ENCODE assay signal across 12 cellular contexts in the genomic region with DNA sequence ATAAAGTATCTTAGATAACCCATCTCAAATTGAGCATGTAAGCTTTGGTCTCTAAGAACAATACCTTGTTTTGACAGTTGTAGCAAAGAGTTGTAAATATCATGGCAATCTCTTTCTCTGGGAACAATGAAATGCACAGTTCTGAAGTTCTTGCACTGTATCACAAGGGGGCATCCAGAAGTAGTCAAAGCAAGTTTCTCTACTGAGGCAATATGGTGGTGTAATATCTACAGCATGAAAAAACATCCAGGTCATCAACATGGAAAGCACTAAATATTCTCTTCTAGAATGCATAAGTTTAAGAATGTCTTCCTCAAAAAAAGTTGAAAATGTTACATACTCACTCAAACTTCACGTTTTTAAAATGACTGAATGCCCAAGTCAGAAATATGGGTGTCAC. TPM values are rescaled to one million over a fixed set of nuclear protein-coding genes. Genes with fewer than 3 reads are reported as not detected.
A peak's percentile ranks its signal among the peaks of the same experiment; 100 is the strongest.
DNase-seq lines count a peak whose midpoint lies in the region; ATAC-seq, FAIRE-seq and TF ChIP-seq lines count a peak whose summit lies in the region.
"Had no signal": no experiment of that assay in that cellular context is flagged by ENCODE, and none has a peak within 500 bp of the region (broad histone marks: within the 10 kb centered on the region; RNA-seq: fewer than 3 reads in every experiment).

No MANE protein-coding gene starts in this region.

- H3K36me3 ChIP-seq in GM06990 (ENCODE audit: control insufficient read depth, insufficient read depth, low read length), result peaks cover 3% of the 10 kb centered on the region
- H3K36me3 ChIP-seq in RWPE2 (ENCODE audit: low read depth), result peaks cover 66% of the 10 kb centered on the region
- H3K36me3 ChIP-seq in sigmoid colon, result peaks cover 0 to 68% (median 17%) of the 10 kb centered on the region in 4 donors

- 93 to 95% methylated on average over 1 of the region's 1 CpG for WGBS in sigmoid colon, 2 donors

- no peak overlapping the region for H3K27ac ChIP-seq in AG04450 (ENCODE audit: low read depth, low read length)
- no peak overlapping the region for H3K27ac ChIP-seq in RWPE2 (ENCODE audit: poor library complexity, severe bottlenecking)
- no peak overlapping the region for H3K27ac ChIP-seq in sigmoid colon
- H3K27ac ChIP-seq: tibial nerve had no signal

- H3K27me3 ChIP-seq in AG04450 (ENCODE audit: control insufficient read depth, insufficient read depth, low read length), result no peaks in the 10 kb centered on the region
- no peaks in the 10 kb centered on the region for H3K27me3 ChIP-seq in GM06990 (replicated peaks; ENCODE audit: control insufficient read depth, insufficient read depth, low read length)
- no peaks in the 10 kb centered on the region for H3K27me3 ChIP-seq in RWPE2 (ENCODE audit: insufficient read depth, poor library complexity, severe bottlenecking)
- H3K27me3 ChIP-seq in sigmoid colon, result no peaks in the 10 kb centered on the region
- H3K27me3 ChIP-seq: tibial nerve had no signal

- H3K4me3 ChIP-seq in AG04450 (ENCODE audit: low read depth, low read length) (no peak overlapping the region), GM06990 (replicated peaks; ENCODE audit: low read depth, low read length) (no peak overlapping the region), RWPE2 (ENCODE audit: severe bottlenecking) (no peak overlapping the region), fibroblast of mammary gland (ENCODE audit: control insufficient read depth, low read depth, low read length) (no peak overlapping the region), sigmoid colon (no peak overlapping the region)
- H3K4me3 ChIP-seq: tibial nerve had no signal

- ATAC-seq in RWPE2 (ENCODE audit: low read depth), result 0 out of 3 replicates have a peak, but pooled peaks have one; percentile 52

- H3K9me3 ChIP-seq in AG04450 (ENCODE audit: control insufficient read depth, insufficient read depth, low read length), result no peaks in the 10 kb centered on the region
- H3K9me3 ChIP-seq in RWPE2 (ENCODE audit: severe bottlenecking), result no peaks in the 10 kb centered on the region
- H3K9me3 ChIP-seq in sigmoid colon, result no peaks in the 10 kb centered on the region
- H3K9me3 ChIP-seq: tibial nerve had no signal

- CTCF ChIA-PET in AG04450 (lab: Charles Lee), result interaction anchor here (2.7 kb wide), 1 partner anchor 107 kb away, joined by 8 read pairs; no protein-coding TSS in a partner anchor

- TF ChIP-seq POLR2A in H54 (IDR thresholded peaks at IDR 0.05; ENCODE audit: low read depth, low read length) (no peak), sigmoid colon (IDR thresholded peaks at IDR 0.05) (no peak)

- no peak for TF ChIP-seq EP300 in sigmoid colon (IDR thresholded peaks at IDR 0.05)

- POLR2A ChIA-PET in AG04450 (lab: Yijun Ruan, JAX), result no interaction called here

- DNase-seq in AG04450 (ENCODE audit: low read depth, low spot score) (no peak), GM06990 (ENCODE audit: extremely low read depth, insufficient read length) (no peak), RWPE2 (ENCODE audit: low spot score) (no peak), fibroblast of mammary gland (ENCODE audit: low read depth) (peak; percentile 34), amniotic stem cell (lab: John Stamatoyannopoulos, UW) (no peak), H54 (ENCODE audit: insufficient read length, low spot score) (no peak), activated gamma-delta T cell (lab: John Stamatoyannopoulos, UW) (no peak), sigmoid colon (no peak)
- DNase-seq: aorta, T1000 had no signal

- peak; percentile 31; the same call in 1 of the 2 replicates for TF ChIP-seq CTCF in AG04450 (IDR thresholded peaks at IDR 0.05; ENCODE audit: low read depth, low read length)
- TF ChIP-seq CTCF in GM06990 (IDR thresholded peaks at IDR 0.05; ENCODE audit: insufficient read depth, low read length, poor library complexity, severe bottlenecking), result peak; percentile 28
- TF ChIP-seq CTCF in RWPE2 (IDR thresholded peaks at IDR 0.05; ENCODE audit: poor library complexity, severe bottlenecking), result peak; percentile 35
- peak; percentile 32 for TF ChIP-seq CTCF in fibroblast of mammary gland (conservative IDR thresholded peaks at IDR 0.05; ENCODE audit: control insufficient read depth, insufficient read depth, low read depth, low read length)
- TF ChIP-seq CTCF in sigmoid colon (IDR thresholded peaks at IDR 0.05), result no peak

- no peak for FAIRE-seq in H54 (lab: Jason Lieb, UNC)
- FAIRE-seq: islet of Langerhans had no signal

- intact Hi-C loops in sigmoid colon (cut with DNase I), result loop anchor here (10.0 kb wide), 1 partner anchor 57 kb away; no protein-coding TSS in a partner anchor

- H3K4me1 ChIP-seq in RWPE2 (ENCODE audit: insufficient read depth, poor library complexity, severe bottlenecking), result no peaks in the 10 kb centered on the region
- H3K4me1 ChIP-seq in sigmoid colon, result no peaks in the 10 kb centered on the region
- H3K4me1 ChIP-seq: tibial nerve had no signal

RNA-seq across cellular contexts. Expression of a gene that starts 19.6 kb away (rescaled TPM):
- polyA plus RNA-seq in AG04450 (2011; rRNA removed), result 16.8 and 25.7 TPM in 2 replicates
- 9.1 and 16.5 TPM in 2 replicates for polyA minus RNA-seq in AG04450 (2011; rRNA and poly(A)+ RNA removed)
- 10 to 100 TPM; 21.6 to 33.1 (median 29.9) TPM for total RNA-seq in sigmoid colon
- polyA plus RNA-seq in sigmoid colon, result 10 to 100 TPM in 2 of 3 donors, 1 to 10 TPM in 1; 8.9 to 10.4 (median 10.2) TPM

RNA-seq across cellular contexts. Expression of a gene that starts 33.7 kb away (rescaled TPM):
- polyA plus RNA-seq in AG04450 (2011; rRNA removed) (33.1 and 46.2 TPM in 2 replicates), sigmoid colon (10 to 100 TPM; 10.2 to 17.6 (median 13.0) TPM)
- polyA minus RNA-seq in AG04450 (2011; rRNA and poly(A)+ RNA removed), result 45.8 and 46.5 TPM in 2 replicates
- 10 to 100 TPM; 30.3 to 50.3 (median 34.1) TPM for total RNA-seq in sigmoid colon

Comparison
In these comparisons a context has a peak if more than half of its experiments do, and no peak if none do; other contexts are left out.
1. CTCF ChIP-seq: peak in AG04450 (single experiment), GM06990 (single experiment), RWPE2 (single experiment) and fibroblast of mammary gland (single experiment); none in sigmoid colon (0 of 4).